15 cellular contexts compared by ENCODE assay signal in the genomic region with DNA sequence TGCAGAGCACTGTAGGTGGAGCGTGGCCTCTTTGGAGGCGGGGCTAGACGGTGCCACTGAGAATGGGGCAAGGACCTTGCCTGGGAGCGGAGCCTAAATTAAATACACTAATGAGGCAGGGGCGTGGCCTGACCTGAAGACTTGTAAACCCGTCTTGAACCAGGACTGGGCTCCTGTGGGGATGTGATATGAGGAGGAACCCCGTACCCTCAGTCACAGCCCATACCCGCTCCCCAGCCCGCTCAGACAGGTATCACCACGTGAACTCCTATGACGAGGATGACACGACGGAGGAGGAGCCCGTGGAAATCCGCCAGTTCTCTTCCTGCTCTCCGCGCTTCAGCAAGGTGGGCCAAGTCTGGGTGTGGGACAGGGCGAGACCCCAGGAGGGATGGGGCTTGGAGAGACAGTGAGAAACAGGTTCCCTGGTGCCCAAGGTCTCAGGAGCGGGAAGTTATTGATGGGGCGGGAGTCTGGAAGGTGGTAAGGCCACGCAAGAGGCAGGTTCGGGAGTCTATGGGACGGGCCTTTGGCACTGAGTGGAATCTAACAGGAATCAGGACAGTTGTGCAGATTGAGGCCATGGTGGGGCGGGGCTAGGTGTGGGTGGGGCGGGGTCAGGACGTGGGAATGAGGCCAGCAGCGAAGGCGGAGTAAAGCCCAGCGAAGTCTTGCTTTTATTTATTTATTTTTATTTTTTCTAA. TPM values are rescaled to one million over a fixed set of nuclear protein-coding genes. Genes with fewer than 3 reads are reported as not detected.
DNase-seq lines count a peak whose midpoint lies in the region; ATAC-seq, FAIRE-seq and TF ChIP-seq lines count a peak whose summit lies in the region.
"Had no signal": no experiment of that assay in that cellular context is flagged by ENCODE, and none has a peak within 500 bp of the region (broad histone marks: within the 10 kb centered on the region; RNA-seq: fewer than 3 reads in every experiment).

No MANE protein-coding gene starts in this region.

- peaks cover 0 to 14% (median 3%) of the 10 kb centered on the region in 4 donors for H3K4me1 Mint-ChIP-seq in CD4-positive, CD25-positive, alpha-beta regulatory T cell
- peaks cover 8 to 13% (median 11%) of the 10 kb centered on the region in 4 donors for H3K4me1 Mint-ChIP-seq in naive thymus-derived CD8-positive, alpha-beta T cell

- no peaks in the 10 kb centered on the region for H3K79me2 ChIP-seq in GM12878 (ENCODE audit: control insufficient read depth, insufficient read depth, low read length)

- H3K4me3 ChIP-seq in CD4-positive, CD25-positive, alpha-beta regulatory T cell (ENCODE audit: low read depth, low read length): no peak overlapping the region
- H3K4me3 ChIP-seq in HUES64 (ENCODE audit: low read length) (peak overlapping the region; percentile 65; the same call in 1 of the 2 replicates), GM12878 (no peak overlapping the region)

- no peaks in the 10 kb centered on the region for H4K20me1 ChIP-seq in GM12878 (ENCODE audit: control insufficient read depth, insufficient read depth)

- TF ChIP-seq EP300 in GM12878 (IDR thresholded peaks at IDR 0.05; ENCODE audit: borderline replicate concordance in 1 of 2, control insufficient read depth in 1 of 2, low read depth in 2 of 2, low read length in 2 of 2): no peak

- TF ChIP-seq RAD21 in GM12878 (IDR thresholded peaks at IDR 0.05; ENCODE audit: insufficient read depth, low read depth, low read length): no peak

- peak overlapping the region; percentile 83; the same call in 1 of the 2 replicates for H3K4me2 ChIP-seq in GM12878 (ENCODE audit: control insufficient read depth, insufficient read depth)

- H3K9me3 Mint-ChIP-seq in CD4-positive, CD25-positive, alpha-beta regulatory T cell: no peaks in the 10 kb centered on the region
- no peaks in the 10 kb centered on the region for H3K9me3 Mint-ChIP-seq in naive thymus-derived CD8-positive, alpha-beta T cell

- WGBS in HUES64: 89% methylated on average over 24 of the region's 29 CpGs
- WGBS in GM12878 (ENCODE audit: insufficient coverage, insufficient replicate concordance, low lambda C conversion rate, missing lambda C conversion rate): 86% methylated on average over 29 of the region's 29 CpGs

- FAIRE-seq in GM12878 (lab: Jason Lieb, UNC): no peak

- no peak overlapping the region for H3K9ac ChIP-seq in HUES64 (ENCODE audit: low read depth, low read length)
- no peak overlapping the region for H3K9ac ChIP-seq in GM12878 (ENCODE audit: control insufficient read depth, insufficient read depth, low read length)

- no peak overlapping the region for H3K27ac Mint-ChIP-seq in CD4-positive, CD25-positive, alpha-beta regulatory T cell
- H3K27ac Mint-ChIP-seq in naive thymus-derived CD8-positive, alpha-beta T cell: peak overlapping the region in 7 of 10 donors; percentile 24 to 92 (median 50)

- TF ChIP-seq CTCF in GM12878 (IDR thresholded peaks at IDR 0.05 in 2 of 3, conservative IDR thresholded peaks at IDR 0.05 in 1 of 3; ENCODE audit: control insufficient read depth in 2 of 3, extremely low read depth in 1 of 3, insufficient read depth in 1 of 3, low read depth in 3 of 3, low read length in 3 of 3): no peak

- peaks cover 13% of the 10 kb centered on the region for H3K4me1 ChIP-seq in CD4-positive, CD25-positive, alpha-beta regulatory T cell (ENCODE audit: control insufficient read depth, insufficient read depth, low read length, poor library complexity, severe bottlenecking)
- H3K4me1 ChIP-seq in HUES64 (ENCODE audit: insufficient read depth, low read length) (peaks cover 7% of the 10 kb centered on the region), GM12878 (ENCODE audit: control insufficient read depth, insufficient read depth, low read length) (peaks cover 5% of the 10 kb centered on the region; the same call in 1 of the 2 replicates)
- H3K4me1 ChIP-seq: BE2C had no signal

- no TSS peak for BruUV-seq in GM12878 (replicated peaks; lab: Mats Ljungman, UMichigan)

- SMC1A ChIA-PET in GM12878 (lab: Charles Lee; ENCODE audit: uncharacterized antibody, unreplicated experiment): interaction anchor here (0.7 to 1.0 kb wide), 3 partner anchors 17 to 90 kb away, joined by 3 read pairs; a partner anchor contains a TSS

- RAD21 ChIA-PET in GM12878 (lab: Charles Lee; ENCODE audit: unreplicated experiment): no interaction called here

- no peaks in the 10 kb centered on the region for H3K36me3 ChIP-seq in CD4-positive, CD25-positive, alpha-beta regulatory T cell (ENCODE audit: control insufficient read depth, insufficient read depth, low read length)
- peaks cover 6% of the 10 kb centered on the region; the same call in 1 of the 2 replicates for H3K36me3 ChIP-seq in HUES64 (ENCODE audit: insufficient read depth, low read length)
- H3K36me3 ChIP-seq in GM12878 (ENCODE audit: control insufficient read depth in 2 of 2, insufficient read depth in 2 of 2, low read length in 1 of 2): no peaks in the 10 kb centered on the region
- H3K36me3 ChIP-seq: cardiac muscle cell had no signal

- no peak overlapping the region for H2AFZ ChIP-seq in GM12878 (ENCODE audit: control insufficient read depth, low read depth, low read length)

- no peaks in the 10 kb centered on the region for H3K27me3 ChIP-seq in CD4-positive, CD25-positive, alpha-beta regulatory T cell (ENCODE audit: control insufficient read depth, insufficient read depth, low read length)
- H3K27me3 ChIP-seq in HUES64 (ENCODE audit: insufficient read depth, low read length): no peaks in the 10 kb centered on the region
- H3K27me3 ChIP-seq in GM12878 (replicated peaks in 1 of 2; ENCODE audit: control insufficient read depth in 2 of 2, insufficient read depth in 2 of 2, low read length in 1 of 2): no peaks in the 10 kb centered on the region
- H3K27me3 ChIP-seq: BE2C, cardiac muscle cell had no signal

- H3K4me3 Mint-ChIP-seq in CD4-positive, CD25-positive, alpha-beta regulatory T cell: peak overlapping the region in 3 of 4 donors; percentile 64 to 78 (median 77)
- peak overlapping the region; percentile 50 to 94 (median 88) for H3K4me3 Mint-ChIP-seq in naive thymus-derived CD8-positive, alpha-beta T cell

- in situ Hi-C loops in GM12878 (cut with MboI): no loop called here

- H3K27me3 Mint-ChIP-seq in CD4-positive, CD25-positive, alpha-beta regulatory T cell: peaks cover 22% of the 10 kb centered on the region
- H3K27me3 Mint-ChIP-seq in naive thymus-derived CD8-positive, alpha-beta T cell: peaks cover 0 to 5% (median 0%) of the 10 kb centered on the region in 5 donors

- POLR2A ChIA-PET in GM12878 (lab: Charles Lee): no interaction called here
- POLR2A ChIA-PET in naive thymus-derived CD8-positive, alpha-beta T cell (lab: Charles Lee): interaction anchor here (0.7 to 1.7 kb wide), 5 partner anchors 15 to 185 kb away, joined by 3 to 6 read pairs (median 3); a partner anchor contains a TSS

- H3K27ac ChIP-seq in CD4-positive, CD25-positive, alpha-beta regulatory T cell (ENCODE audit: insufficient read depth, low read length, poor library complexity, severe bottlenecking): no peak overlapping the region
- H3K27ac ChIP-seq in HUES64 (ENCODE audit: low read depth, low read length) (no peak overlapping the region; the same call in 1 of the 2 replicates), GM12878 (ENCODE audit: control insufficient read depth, insufficient read depth) (no peak overlapping the region)

- no peak for ATAC-seq in CD4-positive, CD25-positive, alpha-beta regulatory T cell (ENCODE audit: low read depth in 2 of 2)
- ATAC-seq in GM12878 (no peak), left lobe of liver (no peak)
- ATAC-seq in naive thymus-derived CD8-positive, alpha-beta T cell: no peak

- H3K36me3 Mint-ChIP-seq in CD4-positive, CD25-positive, alpha-beta regulatory T cell: no peaks in the 10 kb centered on the region
- H3K36me3 Mint-ChIP-seq in naive thymus-derived CD8-positive, alpha-beta T cell: no peaks in the 10 kb centered on the region

- CTCF ChIA-PET in GM12878 (lab: Yijun Ruan, JAX): interaction anchor here (1.1 kb wide), 1 partner anchor 100 kb away, joined by 3 read pairs; no protein-coding TSS in a partner anchor

- TF ChIP-seq POLR2A in GM12878 (IDR thresholded peaks at IDR 0.05; ENCODE audit: low read depth, low read length): no peak

- no peaks in the 10 kb centered on the region for H3K9me3 ChIP-seq in CD4-positive, CD25-positive, alpha-beta regulatory T cell (ENCODE audit: control insufficient read depth in 2 of 2, low read length in 2 of 2)
- no peaks in the 10 kb centered on the region for H3K9me3 ChIP-seq in HUES64 (ENCODE audit: insufficient read depth, low read depth, low read length)
- no peaks in the 10 kb centered on the region for H3K9me3 ChIP-seq in GM12878 (replicated peaks; ENCODE audit: control insufficient read depth, insufficient read depth, low read length)
- H3K9me3 ChIP-seq: BE2C had no signal

- no peak for DNase-seq in CD4-positive, CD25-positive, alpha-beta regulatory T cell
- DNase-seq in GM12878 (ENCODE audit: low read depth, low spot score): no peak
- peak in 1 of 10 donors; percentile 60 for DNase-seq in naive thymus-derived CD8-positive, alpha-beta T cell
- no peak for DNase-seq in head of caudate nucleus
- DNase-seq in NCI-H1092 treated with DMSO at 0.1 percent for 48 hours (lab: John Stamatoyannopoulos, UW): no peak
- no peak for DNase-seq in globus pallidus (ENCODE audit: low spot score)
- no peak for DNase-seq in left lobe of liver (ENCODE audit: low spot score)
- DNase-seq: BE2C, IMR-90, NCI-H1694 treated with DMSO at 0.1 percent for 48 hours, NCI-H748 treated with DMSO at 0.1 percent for 48 hours, SIG-M5 had no signal

- intact Hi-C loops in GM12878 (cut with micrococcal nuclease; ENCODE audit: unreplicated experiment): no loop called here
- intact Hi-C loops in head of caudate nucleus (cut with DNase I): no loop called here

RNA-seq across cellular contexts. Expression of a gene that starts 14.7 kb away (rescaled TPM):
- 20.2 TPM for total RNA-seq in CD4-positive, CD25-positive, alpha-beta regulatory T cell
- 10 to 100 TPM; 54.4 to 72.1 (median 63.6) TPM for polyA plus RNA-seq in CD4-positive, CD25-positive, alpha-beta regulatory T cell
- 11.6 TPM for polyA plus RNA-seq in HUES64 (2013, experiment 1 of 2)
- polyA plus RNA-seq in HUES64 (2013, experiment 2 of 2): 14.9 TPM
- total RNA-seq in GM12878 (2013; cell fraction: nucleolus; rRNA removed): 13.7 and 17.4 TPM in 2 replicates
- total RNA-seq in GM12878 (2014; rRNA removed) (20.8 and 25.2 TPM in 2 replicates), GM12878 (2014; rRNA removed; fragmentation: Illumina TruSeq; extraction: Trizol) (19.5 and 20.3 TPM in 2 replicates), GM12878 (2021) (21.4 and 22.6 TPM in 2 replicates), left lobe of liver (22.3 TPM)
- 14.1 TPM for polyA plus RNA-seq in GM12878 (2011; ENCODE audit: low read depth)
- polyA plus RNA-seq in GM12878 (2011; rRNA removed) (21.4 and 32.1 TPM in 2 replicates), GM12878 (2014; fragmentation: Illumina TruSeq; extraction: Trizol) (15.9 and 20.8 TPM in 2 replicates), GM12878 (2014; fragmentation: Nextera tagmentation; extraction: Ambion mirVana) (1 to 10 TPM; 4.9 to 7.8 TPM), GM12878 (2014; rRNA removed) (31.5 and 35.1 TPM in 2 replicates), GM12878 (2016; fragmentation: Nextera tagmentation; extraction: Ambion mirVana) (10 to 100 TPM; 22.6 to 22.8 TPM)
- polyA plus RNA-seq in GM12878 (2011; cell fraction: cytosol; rRNA removed): 47.3 and 53.2 TPM in 2 replicates
- 8.6 and 8.7 TPM in 2 replicates for polyA plus RNA-seq in GM12878 (2011; cell fraction: nucleus; rRNA removed)
- 21.2 and 22.1 TPM in 2 replicates for polyA plus RNA-seq in GM12878 (2012)
- 26.0 and 46.8 TPM in 2 replicates for polyA minus RNA-seq in GM12878 (2011; rRNA and poly(A)+ RNA removed)
- polyA minus RNA-seq in GM12878 (2011; cell fraction: cytosol; rRNA and poly(A)+ RNA removed): 13.5 and 18.7 TPM in 2 replicates
- polyA minus RNA-seq in GM12878 (2011; cell fraction: nucleus; rRNA and poly(A)+ RNA removed): 5.6 and 7.7 TPM in 2 replicates
- 10 to 100 TPM; 26.2 to 27.3 TPM for total RNA-seq in naive thymus-derived CD8-positive, alpha-beta T cell
- 10 to 100 TPM; 46.1 to 49.5 (median 46.2) TPM for polyA plus RNA-seq in naive thymus-derived CD8-positive, alpha-beta T cell

RNA-seq across cellular contexts. Expression of a gene that starts 20.4 kb away (rescaled TPM):
- total RNA-seq in CD4-positive, CD25-positive, alpha-beta regulatory T cell: not detected
- polyA plus RNA-seq in CD4-positive, CD25-positive, alpha-beta regulatory T cell: under 1 TPM in 1 of 4 donors, not detected in 3; 0.23 TPM
- polyA plus RNA-seq in HUES64 (2013, experiment 1 of 2): not detected
- 0.25 TPM for polyA plus RNA-seq in HUES64 (2013, experiment 2 of 2)
- 0.29 TPM in 1 of 2 replicates, not detected in the other for total RNA-seq in GM12878 (2013; cell fraction: nucleolus; rRNA removed)
- 0.06 and 0.16 TPM in 2 replicates for total RNA-seq in GM12878 (2014; rRNA removed)
- total RNA-seq in GM12878 (2014; rRNA removed; fragmentation: Illumina TruSeq; extraction: Trizol): not detected in 2 replicates
- 0.24 and 0.38 TPM in 2 replicates for total RNA-seq in GM12878 (2021)
- not detected for polyA plus RNA-seq in GM12878 (2011; ENCODE audit: low read depth)
- not detected in 2 replicates for polyA plus RNA-seq in GM12878 (2011; rRNA removed)
- polyA plus RNA-seq in GM12878 (2011; cell fraction: cytosol; rRNA removed): 0.10 and 0.17 TPM in 2 replicates
- polyA plus RNA-seq in GM12878 (2011; cell fraction: nucleus; rRNA removed): 0.10 TPM in 2 replicates
- polyA plus RNA-seq in GM12878 (2012): 0.15 TPM in 1 of 2 replicates, not detected in the other
- polyA plus RNA-seq in GM12878 (2014; fragmentation: Illumina TruSeq; extraction: Trizol): not detected in 2 replicates
- under 1 TPM; 0.04 to 0.08 TPM for polyA plus RNA-seq in GM12878 (2014; fragmentation: Nextera tagmentation; extraction: Ambion mirVana)
- polyA plus RNA-seq in GM12878 (2014; rRNA removed): 0.06 and 0.27 TPM in 2 replicates
- polyA plus RNA-seq in GM12878 (2016; fragmentation: Nextera tagmentation; extraction: Ambion mirVana): under 1 TPM; 0.08 to 0.13 TPM
- polyA minus RNA-seq in GM12878 (2011; rRNA and poly(A)+ RNA removed): not detected in 2 replicates
- polyA minus RNA-seq in GM12878 (2011; cell fraction: cytosol; rRNA and poly(A)+ RNA removed): not detected in 2 replicates
- polyA minus RNA-seq in GM12878 (2011; cell fraction: nucleus; rRNA and poly(A)+ RNA removed): not detected in 2 replicates
- total RNA-seq in naive thymus-derived CD8-positive, alpha-beta T cell: not detected
- under 1 TPM in 1 of 3 donors, not detected in 2; 0.45 TPM for polyA plus RNA-seq in naive thymus-derived CD8-positive, alpha-beta T cell
- total RNA-seq in left lobe of liver: 0.35 TPM
- total RNA-seq: G401, IMR-90 had no signal
- polyA plus RNA-seq: IMR-90 had no signal

RNA-seq across cellular contexts. Expression of a gene that starts 24.4 kb away (rescaled TPM):
- total RNA-seq in CD4-positive, CD25-positive, alpha-beta regulatory T cell: 40.0 TPM
- 10 to 100 TPM; 15.1 to 17.6 (median 16.1) TPM for polyA plus RNA-seq in CD4-positive, CD25-positive, alpha-beta regulatory T cell
- polyA plus RNA-seq in HUES64 (2013, experiment 1 of 2): 35.4 TPM
- 38.2 TPM for polyA plus RNA-seq in HUES64 (2013, experiment 2 of 2)
- 54.1 and 57.1 TPM in 2 replicates for total RNA-seq in GM12878 (2013; cell fraction: nucleolus; rRNA removed)
- total RNA-seq in GM12878 (2014; rRNA removed): 43.6 and 50.1 TPM in 2 replicates
- total RNA-seq in GM12878 (2014; rRNA removed; fragmentation: Illumina TruSeq; extraction: Trizol): 24.6 and 26.6 TPM in 2 replicates
- total RNA-seq in GM12878 (2021): 49.0 and 52.3 TPM in 2 replicates
- polyA plus RNA-seq in GM12878 (2011; ENCODE audit: low read depth): 8.4 TPM
- 18.9 and 29.4 TPM in 2 replicates for polyA plus RNA-seq in GM12878 (2011; rRNA removed)
- polyA plus RNA-seq in GM12878 (2011; cell fraction: cytosol; rRNA removed): 75.4 and 86.7 TPM in 2 replicates
- polyA plus RNA-seq in GM12878 (2011; cell fraction: nucleus; rRNA removed): 89.8 and 125 TPM in 2 replicates
- 25.4 and 28.3 TPM in 2 replicates for polyA plus RNA-seq in GM12878 (2012)
- 7.8 and 20.7 TPM in 2 replicates for polyA plus RNA-seq in GM12878 (2014; fragmentation: Illumina TruSeq; extraction: Trizol)
- 10 to 100 TPM in 1 of 2 experiments, 1 to 10 TPM in 1; 4.2 to 14.6 TPM for polyA plus RNA-seq in GM12878 (2014; fragmentation: Nextera tagmentation; extraction: Ambion mirVana)
- 60.9 and 69.0 TPM in 2 replicates for polyA plus RNA-seq in GM12878 (2014; rRNA removed)
- 10 to 100 TPM; 67.1 to 69.4 TPM for polyA plus RNA-seq in GM12878 (2016; fragmentation: Nextera tagmentation; extraction: Ambion mirVana)
- polyA minus RNA-seq in GM12878 (2011; rRNA and poly(A)+ RNA removed): 19.1 and 51.1 TPM in 2 replicates
- 16.0 and 18.5 TPM in 2 replicates for polyA minus RNA-seq in GM12878 (2011; cell fraction: cytosol; rRNA and poly(A)+ RNA removed)
- polyA minus RNA-seq in GM12878 (2011; cell fraction: nucleus; rRNA and poly(A)+ RNA removed): 19.2 and 36.1 TPM in 2 replicates
- total RNA-seq in naive thymus-derived CD8-positive, alpha-beta T cell: 10 to 100 TPM; 68.5 to 69.8 TPM
- 10 to 100 TPM; 18.0 to 20.7 (median 19.8) TPM for polyA plus RNA-seq in naive thymus-derived CD8-positive, alpha-beta T cell
- 109 TPM for total RNA-seq in left lobe of liver

RNA-seq across cellular contexts. Expression of a gene that starts 28.3 kb away (rescaled TPM):
- 0.94 TPM for total RNA-seq in CD4-positive, CD25-positive, alpha-beta regulatory T cell
- polyA plus RNA-seq in CD4-positive, CD25-positive, alpha-beta regulatory T cell: 1 to 10 TPM in 1 of 4 donors, under 1 TPM in 2, not detected in 1; 0.05 to 1.8 (median 0.52) TPM
- polyA plus RNA-seq in HUES64 (2013, experiment 1 of 2): 7.8 TPM
- 10.1 TPM for polyA plus RNA-seq in HUES64 (2013, experiment 2 of 2)
- total RNA-seq in GM12878 (2013; cell fraction: nucleolus; rRNA removed): 4.0 and 4.9 TPM in 2 replicates
- 0.11 and 0.79 TPM in 2 replicates for total RNA-seq in GM12878 (2014; rRNA removed)
- 0.18 and 0.23 TPM in 2 replicates for total RNA-seq in GM12878 (2014; rRNA removed; fragmentation: Illumina TruSeq; extraction: Trizol)
- total RNA-seq in GM12878 (2021): 0.44 and 0.85 TPM in 2 replicates
- 0.73 TPM for polyA plus RNA-seq in GM12878 (2011; ENCODE audit: low read depth)
- 0.10 and 0.57 TPM in 2 replicates for polyA plus RNA-seq in GM12878 (2011; rRNA removed)
- 0.10 and 0.15 TPM in 2 replicates for polyA plus RNA-seq in GM12878 (2011; cell fraction: cytosol; rRNA removed)
- polyA plus RNA-seq in GM12878 (2011; cell fraction: nucleus; rRNA removed): 0.54 and 1.0 TPM in 2 replicates
- polyA plus RNA-seq in GM12878 (2012): 1.1 TPM in 2 replicates
- 0.38 TPM in 1 of 2 replicates, not detected in the other for polyA plus RNA-seq in GM12878 (2014; fragmentation: Illumina TruSeq; extraction: Trizol)
- polyA plus RNA-seq in GM12878 (2014; fragmentation: Nextera tagmentation; extraction: Ambion mirVana): under 1 TPM in 1 of 2 experiments, not detected in 1; 0.08 TPM
- 0.68 and 1.3 TPM in 2 replicates for polyA plus RNA-seq in GM12878 (2014; rRNA removed)
- polyA plus RNA-seq in GM12878 (2016; fragmentation: Nextera tagmentation; extraction: Ambion mirVana): under 1 TPM; 0.33 to 0.54 TPM
- 0.41 TPM in 1 of 2 replicates, not detected in the other for polyA minus RNA-seq in GM12878 (2011; rRNA and poly(A)+ RNA removed)
- polyA minus RNA-seq in GM12878 (2011; cell fraction: cytosol; rRNA and poly(A)+ RNA removed): not detected in 2 replicates
- 0.60 TPM in 1 of 2 replicates, not detected in the other for polyA minus RNA-seq in GM12878 (2011; cell fraction: nucleus; rRNA and poly(A)+ RNA removed)
- total RNA-seq in naive thymus-derived CD8-positive, alpha-beta T cell: 1 to 10 TPM in 1 of 2 experiments, under 1 TPM in 1; 0.26 to 1.3 TPM
- polyA plus RNA-seq in naive thymus-derived CD8-positive, alpha-beta T cell: 1 to 10 TPM in 1 of 3 donors, under 1 TPM in 2; 0.22 to 4.4 (median 0.97) TPM
- 0.86 TPM for total RNA-seq in left lobe of liver

RNA-seq across cellular contexts. Expression of a gene that starts 32.2 kb away (rescaled TPM):
- total RNA-seq in CD4-positive, CD25-positive, alpha-beta regulatory T cell: not detected
- polyA plus RNA-seq in CD4-positive, CD25-positive, alpha-beta regulatory T cell: not detected
- 0.45 TPM for polyA plus RNA-seq in HUES64 (2013, experiment 1 of 2)
- 0.89 TPM for polyA plus RNA-seq in HUES64 (2013, experiment 2 of 2)
- not detected in 2 replicates for total RNA-seq in GM12878 (2013; cell fraction: nucleolus; rRNA removed)
- total RNA-seq in GM12878 (2014; rRNA removed) (0.45 and 0.87 TPM in 2 replicates), GM12878 (2014; rRNA removed; fragmentation: Illumina TruSeq; extraction: Trizol) (not detected in 2 replicates), GM12878 (2021) (not detected in 2 replicates), left lobe of liver (not detected)
- polyA plus RNA-seq in GM12878 (2011; ENCODE audit: low read depth): not detected
- polyA plus RNA-seq in GM12878 (2011; rRNA removed) (not detected in 2 replicates), GM12878 (2014; fragmentation: Illumina TruSeq; extraction: Trizol) (not detected in 2 replicates), GM12878 (2014; fragmentation: Nextera tagmentation; extraction: Ambion mirVana) (not detected), GM12878 (2014; rRNA removed) (not detected in 2 replicates), GM12878 (2016; fragmentation: Nextera tagmentation; extraction: Ambion mirVana) (not detected)
- not detected in 2 replicates for polyA plus RNA-seq in GM12878 (2011; cell fraction: cytosol; rRNA removed)
- not detected in 2 replicates for polyA plus RNA-seq in GM12878 (2011; cell fraction: nucleus; rRNA removed)
- not detected in 2 replicates for polyA plus RNA-seq in GM12878 (2012)
- not detected in 2 replicates for polyA minus RNA-seq in GM12878 (2011; rRNA and poly(A)+ RNA removed)
- not detected in 2 replicates for polyA minus RNA-seq in GM12878 (2011; cell fraction: cytosol; rRNA and poly(A)+ RNA removed)
- not detected in 2 replicates for polyA minus RNA-seq in GM12878 (2011; cell fraction: nucleus; rRNA and poly(A)+ RNA removed)
- not detected for total RNA-seq in naive thymus-derived CD8-positive, alpha-beta T cell
- not detected for polyA plus RNA-seq in naive thymus-derived CD8-positive, alpha-beta T cell
- total RNA-seq: cardiac muscle cell, IMR-90 had no signal
- polyA plus RNA-seq: cardiac muscle cell had no signal

Comparison
In these comparisons a context has a peak if more than half of its experiments do, and no peak if none do; other contexts are left out.
1. H3K27ac Mint-ChIP-seq: peak in naive thymus-derived CD8-positive, alpha-beta T cell (7 of 10); none in CD4-positive, CD25-positive, alpha-beta regulatory T cell (0 of 3).